Comparison of ENCODE assay signal across 18 cellular contexts in the genomic region with DNA sequence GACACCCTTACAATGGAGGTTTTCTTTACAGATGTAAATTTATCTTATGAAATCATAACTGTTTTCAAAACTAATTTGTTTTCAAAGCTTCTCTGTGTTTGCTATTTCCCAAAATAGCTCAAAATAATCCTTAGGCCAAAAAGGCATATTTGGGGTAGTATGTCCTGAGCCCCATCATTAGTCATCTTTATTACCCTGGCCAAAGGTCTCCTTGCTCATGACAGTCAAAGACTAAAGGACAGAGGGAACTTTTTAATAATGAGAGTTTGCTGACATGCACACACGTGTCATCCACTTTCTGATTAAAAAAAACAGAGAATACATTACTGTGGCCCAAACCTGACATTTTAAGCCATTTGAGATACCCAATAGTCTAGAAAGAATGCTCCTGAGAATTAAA.
"Had no signal": no experiment of that assay in that cellular context is flagged by ENCODE, and none has a peak within 500 bp of the region (broad histone marks: within the 10 kb centered on the region; RNA-seq: fewer than 3 reads in every experiment).

No MANE protein-coding gene starts in this region.

- H3K27ac ChIP-seq: colonic mucosa, esophagus muscularis mucosa, gastrocnemius medialis, heart left ventricle, prostate gland, thoracic aorta had no signal

- H3K36me3 Mint-ChIP-seq: activated naive CD8-positive, alpha-beta T cell treated with anti-CD3 and anti-CD28 coated beads for 36 hours; brain; immature natural killer cell had no signal

- H3K4me1 ChIP-seq: colonic mucosa, esophagus muscularis mucosa, gastrocnemius medialis, prostate gland had no signal

- H3K36me3 ChIP-seq: colonic mucosa, esophagus muscularis mucosa, gastrocnemius medialis, heart left ventricle, prostate gland, thoracic aorta had no signal

- DNase-seq: activated CD4-positive, alpha-beta T cell treated with anti-CD3 and anti-CD28 coated beads, Interleukin-2, amount 10 ng/mL, durations not matched to agents 24 days and 14 days; activated CD4-positive, CD25-positive, alpha-beta regulatory T cell; activated CD8-positive, alpha-beta memory T cell treated with anti-CD3 and anti-CD28 coated beads, Interleukin-2, amount 50 U/mL, for 48 hours; activated naive CD8-positive, alpha-beta T cell treated with anti-CD3 and anti-CD28 coated beads for 36 hours; central memory CD4-positive, alpha-beta T cell; colonic mucosa; gastrocnemius medialis; heart left ventricle; immature natural killer cell; nucleus accumbens; stimulated activated CD4-positive, alpha-beta T cell treated with anti-CD3 and anti-CD28 coated beads, Interleukin-12 subunit alpha, Interleukin-12 subunit beta, amount 100 ng/mL, for 4 hours; stimulated activated CD4-positive, alpha-beta T cell treated with anti-CD3 and anti-CD28 coated beads, Interleukin-2, amount 100 ng/mL, for 24 hours had no signal

- H3K4me3 Mint-ChIP-seq: activated CD4-positive, alpha-beta T cell treated with anti-CD3 and anti-CD28 coated beads, Interleukin-2, amount 10 ng/mL, durations not matched to agents 24 days and 14 days; activated naive CD8-positive, alpha-beta T cell treated with anti-CD3 and anti-CD28 coated beads for 36 hours; brain; immature natural killer cell; nephron had no signal

- H3K27ac Mint-ChIP-seq: activated CD4-positive, alpha-beta T cell treated with anti-CD3 and anti-CD28 coated beads, Interleukin-2, amount 10 ng/mL, durations not matched to agents 24 days and 14 days; activated naive CD8-positive, alpha-beta T cell treated with anti-CD3 and anti-CD28 coated beads for 36 hours; brain; immature natural killer cell; nephron had no signal

- H3K27me3 Mint-ChIP-seq: activated CD4-positive, alpha-beta T cell treated with anti-CD3 and anti-CD28 coated beads, Interleukin-2, amount 10 ng/mL, durations not matched to agents 24 days and 14 days; activated naive CD8-positive, alpha-beta T cell treated with anti-CD3 and anti-CD28 coated beads for 36 hours; brain had no signal

- H3K4me1 Mint-ChIP-seq: brain, nephron had no signal

- H3K27me3 ChIP-seq: colonic mucosa, esophagus muscularis mucosa, gastrocnemius medialis, heart left ventricle had no signal

- H3K9me3 Mint-ChIP-seq: activated CD4-positive, alpha-beta T cell treated with anti-CD3 and anti-CD28 coated beads, Interleukin-2, amount 10 ng/mL, durations not matched to agents 24 days and 14 days; activated naive CD8-positive, alpha-beta T cell treated with anti-CD3 and anti-CD28 coated beads for 36 hours; immature natural killer cell; nephron had no signal

- H3K9me3 ChIP-seq: colonic mucosa, esophagus muscularis mucosa, gastrocnemius medialis, heart left ventricle, prostate gland, thoracic aorta had no signal

- H3K4me3 ChIP-seq: colonic mucosa, esophagus muscularis mucosa, gastrocnemius medialis, heart left ventricle, prostate gland, thoracic aorta had no signal

- ATAC-seq: heart left ventricle, sciatic nerve had no signal
